26 cellular contexts compared by ENCODE assay signal in the genomic region with DNA sequence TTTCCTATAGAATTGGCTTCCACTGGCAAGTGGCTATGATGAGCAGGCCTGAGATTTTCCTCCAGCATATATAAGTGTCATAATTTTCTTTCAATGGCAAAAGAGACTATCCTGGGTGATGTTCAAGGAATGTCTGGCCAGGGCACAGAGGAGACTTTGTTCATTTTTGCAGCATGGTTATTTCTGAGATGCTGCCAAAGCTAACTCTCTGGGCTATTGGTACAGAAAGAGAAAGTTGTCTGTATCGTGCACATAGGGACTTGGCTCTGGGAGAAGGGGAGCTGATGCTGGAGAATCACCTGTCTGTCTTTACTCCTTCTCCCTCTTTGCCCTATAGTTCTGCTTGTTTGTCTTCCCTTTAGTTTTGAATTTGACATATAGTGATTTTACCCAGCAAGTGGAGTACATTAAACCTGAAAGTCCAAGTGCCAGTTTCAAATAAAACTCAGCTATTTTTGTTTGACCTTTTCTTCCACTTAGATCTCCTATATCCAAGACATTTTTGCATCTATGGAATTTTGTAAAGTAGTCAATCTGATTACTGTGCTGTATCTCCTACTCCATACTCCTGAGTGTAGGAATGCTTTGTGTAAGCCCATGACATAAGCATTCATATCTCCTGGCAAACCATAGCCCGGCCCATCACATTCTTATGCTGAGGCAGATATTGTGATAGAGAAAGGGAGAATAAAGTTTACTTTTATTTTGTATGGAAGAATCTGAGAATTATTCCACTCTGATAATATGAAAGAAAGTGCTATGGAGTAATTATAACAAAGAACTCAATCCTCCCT. TPM values are rescaled to one million over a fixed set of nuclear protein-coding genes. Genes with fewer than 3 reads are reported as not detected.
A peak's percentile ranks its signal among the peaks of the same experiment; 100 is the strongest.
DNase-seq lines count a peak whose midpoint lies in the region; ATAC-seq and TF ChIP-seq lines count a peak whose summit lies in the region.
"Had no signal": no experiment of that assay in that cellular context is flagged by ENCODE, and none has a peak within 500 bp of the region (broad histone marks: within the 10 kb centered on the region; RNA-seq: fewer than 3 reads in every experiment).

No MANE protein-coding gene starts in this region.

- H2BK12ac ChIP-seq in mesenchymal stem cell (ENCODE audit: low read length in 2 of 2): no peak overlapping the region

- H2BK120ac ChIP-seq in mesenchymal stem cell (ENCODE audit: low read depth, low read length): no peak overlapping the region

- H3K9ac ChIP-seq in endodermal cell (ENCODE audit: extremely low read depth, low read length, poor library complexity, severe bottlenecking) (no peak overlapping the region), mesenchymal stem cell (ENCODE audit: low read length) (no peak overlapping the region)

- no peak overlapping the region for H3K23ac ChIP-seq in mesenchymal stem cell (ENCODE audit: low read length in 2 of 2)

- ATAC-seq in right cardiac atrium (peak; percentile 14 to 43), GM19397 (IDR thresholded peaks at IDR 0.05; ENCODE audit: unreplicated experiment) (no peak)

- no peaks in the 10 kb centered on the region for H3K79me1 ChIP-seq in mesenchymal stem cell (replicated peaks; ENCODE audit: low read length, poor library complexity, severe bottlenecking)

- H2AFZ ChIP-seq in mesenchymal stem cell (ENCODE audit: low read depth, low read length): no peak overlapping the region

- WGBS in right cardiac atrium: 43% methylated on average over 2 of the region's 2 CpGs
- 92 to 100% methylated on average over 1 to 2 of the region's 2 CpGs for WGBS in endodermal cell (ENCODE audit: insufficient coverage in 1 of 2, insufficient read length in 1 of 2), 2 experiments
- WGBS in mesenchymal stem cell: 100% methylated on average over 1 of the region's 2 CpGs

- no peaks in the 10 kb centered on the region for H3K36me3 Mint-ChIP-seq in endodermal cell (ENCODE audit: low read depth)
- H3K36me3 Mint-ChIP-seq: CD4-positive, CD25-positive, alpha-beta regulatory T cell had no signal

- no peaks in the 10 kb centered on the region for H3K27me3 Mint-ChIP-seq in endodermal cell (ENCODE audit: insufficient read depth)

- no peaks in the 10 kb centered on the region for H3K27me3 ChIP-seq in right cardiac atrium (ENCODE audit: control insufficient read depth, insufficient read depth)
- H3K27me3 ChIP-seq in right atrium auricular region: no peaks in the 10 kb centered on the region
- no peaks in the 10 kb centered on the region for H3K27me3 ChIP-seq in endodermal cell (ENCODE audit: control insufficient read depth, insufficient read depth, low read length, poor library complexity, severe bottlenecking)
- H3K27me3 ChIP-seq in mesenchymal stem cell (ENCODE audit: control insufficient read depth in 1 of 2, insufficient read depth in 1 of 2, low read length in 2 of 2): no peaks in the 10 kb centered on the region
- H3K27me3 ChIP-seq: BE2C had no signal

- no peaks in the 10 kb centered on the region for H3K9me3 Mint-ChIP-seq in endodermal cell
- H3K9me3 Mint-ChIP-seq: CD4-positive, CD25-positive, alpha-beta regulatory T cell; IgD-negative memory B cell had no signal

- H3K36me3 ChIP-seq in right atrium auricular region (no peaks in the 10 kb centered on the region), endodermal cell (ENCODE audit: control insufficient read depth, insufficient read depth, low read length) (no peaks in the 10 kb centered on the region), mesenchymal stem cell (ENCODE audit: control insufficient read depth in 1 of 2, insufficient read depth in 2 of 2, low read depth in 1 of 2, low read length in 2 of 2) (no peaks in the 10 kb centered on the region)
- H3K36me3 ChIP-seq: BE2C, HAP-1 had no signal

- no peak overlapping the region for H2BK15ac ChIP-seq in mesenchymal stem cell (ENCODE audit: low read depth, poor library complexity, severe bottlenecking)

- DNase-seq in right cardiac atrium (no peak), right atrium auricular region (ENCODE audit: low spot score) (no peak), endodermal cell (no peak), mesenchymal stem cell (no peak), NCI-H446 (lab: John Stamatoyannopoulos, UW) (no peak), glomerular visceral epithelial cell (ENCODE audit: extremely low spot score) (no peak)
- DNase-seq: BE2C; CD4-positive, CD25-positive, alpha-beta regulatory T cell; COR-L47; DMS 273 treated with DMSO at 0.1 percent for 48 hours; DND-41; Karpas-422; NCI-H1048; NCI-H2081; NCI-H510A; NCI-H748 treated with DMSO at 0.1 percent for 48 hours; NK-92 treated with Interleukin-12 subunit alpha and Interleukin-12 subunit beta, amount 100 ng/mL, for 24 hours; SHP77 had no signal

- H3K4me1 Mint-ChIP-seq in endodermal cell: no peaks in the 10 kb centered on the region
- H3K4me1 Mint-ChIP-seq: CD4-positive, CD25-positive, alpha-beta regulatory T cell; IgD-negative memory B cell had no signal

- no peak overlapping the region for H3K4me3 Mint-ChIP-seq in endodermal cell
- H3K4me3 Mint-ChIP-seq: CD4-positive, CD25-positive, alpha-beta regulatory T cell; IgD-negative memory B cell had no signal

- H3K27ac Mint-ChIP-seq in endodermal cell: no peak overlapping the region
- H3K27ac Mint-ChIP-seq: CD4-positive, CD25-positive, alpha-beta regulatory T cell; IgD-negative memory B cell had no signal

- TF ChIP-seq CTCF in right atrium auricular region (IDR thresholded peaks at IDR 0.05) (no peak), endodermal cell (conservative IDR thresholded peaks at IDR 0.05) (no peak)

- H3K4me3 ChIP-seq in right cardiac atrium (ENCODE audit: low read length) (no peak overlapping the region), right atrium auricular region (no peak overlapping the region), endodermal cell (ENCODE audit: low read length) (no peak overlapping the region), mesenchymal stem cell (ENCODE audit: insufficient read depth in 1 of 2, low read depth in 1 of 2, low read length in 2 of 2) (no peak overlapping the region)
- H3K4me3 ChIP-seq: HAP-1 had no signal

- peak overlapping the region; percentile 79 for H4K8ac ChIP-seq in mesenchymal stem cell (ENCODE audit: low read length)

- H3K27ac ChIP-seq in right cardiac atrium (ENCODE audit: low read length): no peak overlapping the region
- H3K27ac ChIP-seq in right atrium auricular region: no peak overlapping the region
- H3K27ac ChIP-seq in endodermal cell (ENCODE audit: low read depth, low read length): peak overlapping the region; percentile 82
- H3K27ac ChIP-seq in mesenchymal stem cell (ENCODE audit: low read length, poor library complexity, severe bottlenecking): no peak overlapping the region
- peak overlapping the region; percentile 45 for H3K27ac ChIP-seq in temporal lobe (ENCODE audit: low read depth, low read length)
- H3K27ac ChIP-seq: 22Rv1, HL-60 had no signal

- no peak overlapping the region for H3K4me2 ChIP-seq in mesenchymal stem cell (ENCODE audit: low read length, poor library complexity, severe bottlenecking)

- no peak overlapping the region for H2BK5ac ChIP-seq in mesenchymal stem cell (ENCODE audit: low read depth, low read length, poor library complexity, severe bottlenecking)

- intact Hi-C loops in right cardiac atrium (cut with DNase I): no loop called here

- H3K14ac ChIP-seq in mesenchymal stem cell (ENCODE audit: low read length in 2 of 2): no peak overlapping the region

- no peak overlapping the region for H3K4ac ChIP-seq in mesenchymal stem cell (ENCODE audit: low read depth in 1 of 2, low read length in 2 of 2)

- no peak overlapping the region for H2AK5ac ChIP-seq in mesenchymal stem cell (ENCODE audit: low read length, severe bottlenecking)

- H3K9me3 ChIP-seq in right cardiac atrium (ENCODE audit: control insufficient read depth, low read length): no peaks in the 10 kb centered on the region
- no peaks in the 10 kb centered on the region for H3K9me3 ChIP-seq in right atrium auricular region
- H3K9me3 ChIP-seq in endodermal cell (ENCODE audit: control insufficient read depth, low read length): no peaks in the 10 kb centered on the region
- H3K9me3 ChIP-seq in mesenchymal stem cell (ENCODE audit: control insufficient read depth, low read length): no peaks in the 10 kb centered on the region
- H3K9me3 ChIP-seq: BE2C, HAP-1 had no signal

- no peak overlapping the region for H3K18ac ChIP-seq in mesenchymal stem cell (ENCODE audit: low read depth in 1 of 2, low read length in 2 of 2)

- H4K91ac ChIP-seq in mesenchymal stem cell (ENCODE audit: low read length): no peak overlapping the region

- H3K4me1 ChIP-seq in right cardiac atrium (ENCODE audit: control insufficient read depth, insufficient read depth, low read length): peaks cover 6% of the 10 kb centered on the region
- H3K4me1 ChIP-seq in right atrium auricular region: peaks cover 0 to 33% of the 10 kb centered on the region in 2 donors
- H3K4me1 ChIP-seq in endodermal cell (ENCODE audit: control insufficient read depth, insufficient read depth, low read length): no peaks in the 10 kb centered on the region
- peaks cover 8% of the 10 kb centered on the region for H3K4me1 ChIP-seq in mesenchymal stem cell (ENCODE audit: control insufficient read depth, insufficient read depth, low read depth, low read length)
- H3K4me1 ChIP-seq: HAP-1 had no signal

RNA-seq across cellular contexts. Expression of a gene that starts 3.9 kb away (rescaled TPM):
- total RNA-seq in right cardiac atrium (under 1 TPM in 1 of 4 donors, not detected in 3; 0.15 TPM), right atrium auricular region (not detected), endodermal cell (not detected), temporal lobe (0.25 TPM)
- not detected for polyA plus RNA-seq in right cardiac atrium
- polyA plus RNA-seq in endodermal cell (2013, experiment 1 of 2): 0.36 TPM
- polyA plus RNA-seq in endodermal cell (2013, experiment 2 of 2): not detected
- not detected for polyA plus RNA-seq in mesenchymal stem cell (2013, experiment 1 of 2)
- polyA plus RNA-seq in mesenchymal stem cell (2013, experiment 2 of 2): 0.01 TPM
- total RNA-seq: MCF 10A, OCI-LY7 had no signal
- polyA plus RNA-seq: CD4-positive, CD25-positive, alpha-beta regulatory T cell; IgD-negative memory B cell had no signal

RNA-seq across cellular contexts. Expression of a gene that starts 24.5 kb away (rescaled TPM):
- total RNA-seq in right cardiac atrium (10 to 100 TPM; 18.3 to 25.1 (median 24.3) TPM), right atrium auricular region (10 to 100 TPM; 10.7 to 11.1 TPM), endodermal cell (10 to 100 TPM; 45.0 to 47.3 TPM), temporal lobe (13.8 TPM)
- 21.8 TPM for polyA plus RNA-seq in right cardiac atrium
- polyA plus RNA-seq in endodermal cell (2013, experiment 1 of 2): 43.3 TPM
- 38.3 TPM for polyA plus RNA-seq in endodermal cell (2013, experiment 2 of 2)
- 36.3 TPM for polyA plus RNA-seq in mesenchymal stem cell (2013, experiment 1 of 2)
- 36.0 TPM for polyA plus RNA-seq in mesenchymal stem cell (2013, experiment 2 of 2)

RNA-seq across cellular contexts. Expression of a gene that starts 29.8 kb away (rescaled TPM):
- 10 to 100 TPM; 25.5 to 32.4 (median 29.3) TPM for total RNA-seq in right cardiac atrium
- 27.2 TPM for polyA plus RNA-seq in right cardiac atrium
- 10 to 100 TPM; 26.4 to 27.7 TPM for total RNA-seq in right atrium auricular region
- 10 to 100 TPM; 37.4 to 38.5 TPM for total RNA-seq in endodermal cell
- 43.5 TPM for polyA plus RNA-seq in endodermal cell (2013, experiment 1 of 2)
- 51.4 TPM for polyA plus RNA-seq in endodermal cell (2013, experiment 2 of 2)
- 21.6 TPM for polyA plus RNA-seq in mesenchymal stem cell (2013, experiment 1 of 2)
- 25.4 TPM for polyA plus RNA-seq in mesenchymal stem cell (2013, experiment 2 of 2)
- 31.7 TPM for total RNA-seq in temporal lobe

RNA-seq across cellular contexts. Expression of a gene that starts 55.7 kb away (rescaled TPM):
- 1 to 10 TPM; 1.8 to 3.0 (median 2.2) TPM for total RNA-seq in right cardiac atrium
- polyA plus RNA-seq in right cardiac atrium: 1.7 TPM
- total RNA-seq in right atrium auricular region: under 1 TPM; 0.41 to 0.55 TPM
- 1 to 10 TPM; 4.3 to 7.4 TPM for total RNA-seq in endodermal cell
- 2.6 TPM for polyA plus RNA-seq in endodermal cell (2013, experiment 1 of 2)
- polyA plus RNA-seq in endodermal cell (2013, experiment 2 of 2): 2.9 TPM
- polyA plus RNA-seq in mesenchymal stem cell (2013, experiment 1 of 2): 2.1 TPM
- polyA plus RNA-seq in mesenchymal stem cell (2013, experiment 2 of 2): 2.1 TPM
- 20.7 TPM for total RNA-seq in temporal lobe
- total RNA-seq: MCF 10A had no signal

Comparison
In these comparisons a context has a peak if more than half of its experiments do, and no peak if none do; other contexts are left out.
1. H3K27ac ChIP-seq: peak in endodermal cell (single experiment) and temporal lobe (single experiment); none in right cardiac atrium (single experiment), right atrium auricular region (0 of 2) and mesenchymal stem cell (single experiment).